Comparison of ENCODE assay signal across 8 cellular contexts in genomic region chr9:127926961-127927456, GRCh38. TPM values are rescaled to one million over a fixed set of nuclear protein-coding genes. Genes with fewer than 3 reads are reported as not detected.
DNase-seq lines count a peak whose midpoint lies in the region; ATAC-seq lines count a peak whose summit lies in the region.

No MANE protein-coding gene starts in this region.

- ATAC-seq in esophagus mucosa: peak; percentile 1
- no peak for ATAC-seq in HG03139 (IDR thresholded peaks at IDR 0.05; ENCODE audit: unreplicated experiment)

- DNase-seq in NCI-H82 (lab: John Stamatoyannopoulos, UW) (peak; percentile 36), NCI-H82 treated with DMSO at 0.1 percent for 48 hours (lab: John Stamatoyannopoulos, UW; ENCODE audit: unreplicated experiment) (no peak), RKO (ENCODE audit: low spot score) (peak; percentile 79), skeletal muscle cell (ENCODE audit: low read depth) (no peak), DMS153 treated with DMSO at 0.1 percent for 48 hours (lab: John Stamatoyannopoulos, UW; ENCODE audit: unreplicated experiment) (no peak), KBM-7 (no peak)

- peak overlapping the region; percentile 30 for H3K4me3 ChIP-seq in skeletal muscle cell (ENCODE audit: low read depth, low read length)

- in situ Hi-C loops in KBM-7 (cut with MboI; ENCODE audit: low pct_unique_long_range_greater_than_20kb, low sequenced_read_pairs): no loop called here

RNA-seq across cellular contexts. Expression of gene PIP5KL1, which starts 3.6 kb away (rescaled TPM):
- 4.3 TPM for total RNA-seq in esophagus mucosa

RNA-seq across cellular contexts. Expression of gene ST6GALNAC4, which starts 10.2 kb away (rescaled TPM):
- 11.4 TPM for total RNA-seq in esophagus mucosa

RNA-seq across cellular contexts. Expression of gene DPM2, which starts 10.6 kb away (rescaled TPM):
- 25.7 TPM for total RNA-seq in esophagus mucosa

RNA-seq across cellular contexts. Expression of gene ST6GALNAC6, which starts 27.6 kb away (rescaled TPM):
- total RNA-seq in esophagus mucosa: 13.0 TPM

RNA-seq across cellular contexts. Expression of gene AK1, which starts 49.5 kb away (rescaled TPM):
- total RNA-seq in esophagus mucosa: 39.9 TPM

Comparison
In these comparisons a context has a peak if more than half of its experiments do, and no peak if none do; other contexts are left out.
1. DNase-seq: peak in NCI-H82 (single experiment) and RKO (single experiment); none in NCI-H82 treated with DMSO at 0.1 percent for 48 hours (single experiment), skeletal muscle cell (single experiment), DMS153 treated with DMSO at 0.1 percent for 48 hours (single experiment) and KBM-7 (single experiment).